30 cellular contexts compared by ENCODE assay signal in genomic region chr6:107320126-107320525, GRCh38.
DNase-seq lines count a peak whose midpoint lies in the region; ATAC-seq and TF ChIP-seq lines count a peak whose summit lies in the region.
"Had no signal": no experiment of that assay in that cellular context is flagged by ENCODE, and none has a peak within 500 bp of the region (broad histone marks: within the 10 kb centered on the region; RNA-seq: fewer than 3 reads in every experiment).

No MANE protein-coding gene starts in this region.

- H3K4me3 Mint-ChIP-seq in MCF 10A (ENCODE audit: unreplicated experiment), result no peak overlapping the region
- H3K4me3 Mint-ChIP-seq in activated CD4-positive, alpha-beta memory T cell treated with anti-CD3 and anti-CD28 coated beads for 36 hours, result no peak overlapping the region
- no peak overlapping the region for H3K4me3 Mint-ChIP-seq in GM23338
- H3K4me3 Mint-ChIP-seq: activated CD4-positive, alpha-beta T cell treated with anti-CD3 and anti-CD28 coated beads, Interleukin-2, amount 10 ng/mL, durations not matched to agents 7 days and 5 days; activated naive CD8-positive, alpha-beta T cell treated with anti-CD3 and anti-CD28 coated beads, Interleukin-2, amount 50 U/mL, for 24 hours; activated T-cell treated with anti-CD3 and anti-CD28 coated beads, Interleukin-2, amount 50 U/mL, for 4 hours; naive B cell; WTC11 had no signal

- H3K36me3 Mint-ChIP-seq in MCF 10A (ENCODE audit: insufficient read depth, unreplicated experiment) (no peaks in the 10 kb centered on the region), GM23338 (ENCODE audit: low read depth) (no peaks in the 10 kb centered on the region)
- no peaks in the 10 kb centered on the region for H3K36me3 Mint-ChIP-seq in activated CD4-positive, alpha-beta memory T cell treated with anti-CD3 and anti-CD28 coated beads for 36 hours
- H3K36me3 Mint-ChIP-seq: naive B cell, WTC11 had no signal

- H3K27ac Mint-ChIP-seq in MCF 10A (ENCODE audit: low read depth, unreplicated experiment), result no peak overlapping the region
- no peak overlapping the region for H3K27ac Mint-ChIP-seq in activated CD4-positive, alpha-beta memory T cell treated with anti-CD3 and anti-CD28 coated beads for 36 hours
- no peak overlapping the region for H3K27ac Mint-ChIP-seq in GM23338
- H3K27ac Mint-ChIP-seq: activated CD4-positive, alpha-beta T cell treated with anti-CD3 and anti-CD28 coated beads, Interleukin-2, amount 10 ng/mL, durations not matched to agents 7 days and 5 days; activated naive CD8-positive, alpha-beta T cell treated with anti-CD3 and anti-CD28 coated beads, Interleukin-2, amount 50 U/mL, for 24 hours; naive B cell; WTC11 had no signal

- H3K4me2 ChIP-seq in mammary epithelial cell (ENCODE audit: insufficient read depth, low read depth, low read length), result no peak overlapping the region
- H3K4me2 ChIP-seq in fibroblast of lung (ENCODE audit: extremely low read depth, insufficient read depth, low read length), result no peak overlapping the region
- no peak overlapping the region for H3K4me2 ChIP-seq in GM23338
- H3K4me2 ChIP-seq: BLaER1 had no signal

- peak; percentile 32 for DNase-seq in mammary epithelial cell
- no peak for DNase-seq in MCF 10A (ENCODE audit: unreplicated experiment)
- DNase-seq in adipocyte (ENCODE audit: low read depth), result peak; percentile 43
- DNase-seq in fibroblast of lung (ENCODE audit: low read depth in 2 of 2), result peak; percentile 16 to 70
- DNase-seq in activated CD4-positive, alpha-beta memory T cell treated with anti-CD3 and anti-CD28 coated beads for 36 hours, result no peak
- DNase-seq in NCI-H1694 (lab: John Stamatoyannopoulos, UW), result no peak
- DNase-seq in omental fat pad (ENCODE audit: low spot score), result no peak
- DNase-seq in GM23338 (ENCODE audit: low spot score), result no peak
- DNase-seq: 8988T; activated CD4-positive, alpha-beta T cell treated with anti-CD3 and anti-CD28 coated beads, Interleukin-2, amount 10 ng/mL, durations not matched to agents 7 days and 5 days; activated naive CD8-positive, alpha-beta T cell treated with anti-CD3 and anti-CD28 coated beads, Interleukin-2, amount 50 U/mL, for 24 hours; activated T-cell treated with anti-CD3 and anti-CD28 coated beads, Interleukin-2, amount 50 U/mL, for 4 hours; brain microvascular endothelial cell; DMS79 treated with DMSO at 0.1 percent for 48 hours; effector memory CD4-positive, alpha-beta T cell; erythroblast; hippocampal formation; naive B cell; NCI-H1092; NCI-H187 treated with DMSO at 0.1 percent for 48 hours; NCI-H2171 treated with DMSO at 0.1 percent for 48 hours; Peyer's patch; psoas muscle; SIG-M5; stimulated activated naive CD4-positive, alpha-beta T cell treated with Interleukin-2 at 50 U/mL for 16 hours; uterus had no signal

- ATAC-seq in omental fat pad (ENCODE audit: low FRiP score) (no peak), GM23338 (no peak)
- ATAC-seq: activated naive CD8-positive, alpha-beta T cell treated with anti-CD3 and anti-CD28 coated beads, Interleukin-2, amount 50 U/mL, for 24 hours; activated T-cell treated with anti-CD3 and anti-CD28 coated beads, Interleukin-2, amount 50 U/mL, for 4 hours; gastroesophageal sphincter; left lobe of liver; psoas muscle; WTC11 had no signal

- H3K27ac ChIP-seq in mammary epithelial cell (ENCODE audit: insufficient read depth, low read depth, low read length), result no peak overlapping the region
- no peak overlapping the region for H3K27ac ChIP-seq in fibroblast of lung (ENCODE audit: insufficient read depth, low read length)
- H3K27ac ChIP-seq in GM23338 (ENCODE audit: low read depth), result no peak overlapping the region
- H3K27ac ChIP-seq: BLaER1, brain microvascular endothelial cell, gastroesophageal sphincter, Peyer's patch, psoas muscle, uterus had no signal

- H3K4me3 ChIP-seq in mammary epithelial cell (replicated peaks in 1 of 3; ENCODE audit: insufficient read depth in 1 of 3, low read depth in 2 of 3, low read length in 3 of 3), result no peak overlapping the region
- H3K4me3 ChIP-seq in adipocyte (ENCODE audit: low read length), result no peak overlapping the region
- no peak overlapping the region for H3K4me3 ChIP-seq in fibroblast of lung (replicated peaks in 1 of 4; ENCODE audit: control extremely low read depth in 1 of 4, insufficient read depth in 1 of 4, low read depth in 3 of 4, low read length in 4 of 4)
- H3K4me3 ChIP-seq in GM23338, result no peak overlapping the region
- H3K4me3 ChIP-seq: BLaER1, gastroesophageal sphincter, Peyer's patch, psoas muscle, uterus had no signal

- POLR2A ChIA-PET in MCF 10A (lab: Yijun Ruan, JAX), result interaction anchor here (1.4 kb wide), 1 partner anchor 139 kb away, joined by 3 read pairs; the partner anchor contains the start of gene PDSS2
- POLR2A ChIA-PET in activated CD4-positive, alpha-beta memory T cell treated with anti-CD3 and anti-CD28 coated beads for 36 hours (lab: Charles Lee), result no interaction called here

- WGBS in mammary epithelial cell (ENCODE audit: low coverage, missing lambda C conversion rate), result 67% methylated on average over 3 of the region's 3 CpGs

- H3K4me1 Mint-ChIP-seq in MCF 10A (ENCODE audit: insufficient read depth, unreplicated experiment) (peaks cover 14% of the 10 kb centered on the region), GM23338 (peaks cover 8% of the 10 kb centered on the region)
- H3K4me1 Mint-ChIP-seq in activated CD4-positive, alpha-beta memory T cell treated with anti-CD3 and anti-CD28 coated beads for 36 hours (ENCODE audit: low read depth), result peaks cover 21% of the 10 kb centered on the region

- H3K27me3 Mint-ChIP-seq in MCF 10A (ENCODE audit: insufficient read depth, unreplicated experiment) (no peaks in the 10 kb centered on the region), GM23338 (ENCODE audit: insufficient read depth, low read depth, poor library complexity) (no peaks in the 10 kb centered on the region)
- H3K27me3 Mint-ChIP-seq in activated CD4-positive, alpha-beta memory T cell treated with anti-CD3 and anti-CD28 coated beads for 36 hours, result no peaks in the 10 kb centered on the region
- H3K27me3 Mint-ChIP-seq: activated CD4-positive, alpha-beta T cell treated with anti-CD3 and anti-CD28 coated beads, Interleukin-2, amount 10 ng/mL, durations not matched to agents 7 days and 5 days; activated naive CD8-positive, alpha-beta T cell treated with anti-CD3 and anti-CD28 coated beads, Interleukin-2, amount 50 U/mL, for 24 hours; naive B cell had no signal

- H3K36me3 ChIP-seq in mammary epithelial cell (ENCODE audit: insufficient read depth, low read length), result no peaks in the 10 kb centered on the region
- no peaks in the 10 kb centered on the region for H3K36me3 ChIP-seq in adipocyte (ENCODE audit: control insufficient read depth, insufficient read depth, low read length, severe bottlenecking)
- no peaks in the 10 kb centered on the region for H3K36me3 ChIP-seq in fibroblast of lung (ENCODE audit: control insufficient read depth, insufficient read depth, low read length)
- H3K36me3 ChIP-seq in GM23338 (ENCODE audit: insufficient read depth), result no peaks in the 10 kb centered on the region
- H3K36me3 ChIP-seq: BLaER1, brain microvascular endothelial cell, gastroesophageal sphincter, Peyer's patch, uterus had no signal

- no peaks in the 10 kb centered on the region for H3K79me2 ChIP-seq in mammary epithelial cell (ENCODE audit: insufficient read depth, low read length)
- H3K79me2 ChIP-seq in fibroblast of lung (ENCODE audit: control insufficient read depth, insufficient read depth, low read length), result no peaks in the 10 kb centered on the region
- no peaks in the 10 kb centered on the region for H3K79me2 ChIP-seq in GM23338 (replicated peaks; ENCODE audit: insufficient read depth)

- H3K27me3 ChIP-seq in mammary epithelial cell (ENCODE audit: insufficient read depth, low read length) (no peaks in the 10 kb centered on the region), adipocyte (replicated peaks; ENCODE audit: control insufficient read depth, insufficient read depth, low read length) (no peaks in the 10 kb centered on the region), fibroblast of lung (ENCODE audit: control insufficient read depth, insufficient read depth, low read length) (no peaks in the 10 kb centered on the region), GM23338 (ENCODE audit: insufficient read depth) (no peaks in the 10 kb centered on the region)
- H3K27me3 ChIP-seq: BLaER1, brain microvascular endothelial cell, gastroesophageal sphincter, Peyer's patch, uterus had no signal

- CTCF ChIA-PET in mammary epithelial cell (lab: Charles Lee; ENCODE audit: low non-redundant PET) (interaction anchor here (0.5 kb wide), 2 partner anchors 134 to 742 kb away, joined by 3 to 4 read pairs; no protein-coding TSS in a partner anchor), MCF 10A (lab: Yijun Ruan, JAX) (interaction anchor here (0.6 to 2.9 kb wide), 10 partner anchors 13 to 730 kb away, joined by 3 to 19 read pairs (median 4); no protein-coding TSS in a partner anchor)
- CTCF ChIA-PET in activated CD4-positive, alpha-beta memory T cell treated with anti-CD3 and anti-CD28 coated beads for 36 hours (lab: Charles Lee), result no interaction called here

- no peaks in the 10 kb centered on the region for H3K9me2 ChIP-seq in GM23338 (ENCODE audit: insufficient read depth)

- dilution Hi-C loops in mammary epithelial cell (cut with HindIII; ENCODE audit: low sequenced_read_pairs), result no loop called here

- H4K20me1 ChIP-seq in mammary epithelial cell (ENCODE audit: insufficient read depth, low read length) (no peaks in the 10 kb centered on the region), fibroblast of lung (ENCODE audit: control insufficient read depth, extremely low read depth, insufficient read depth, low read length) (no peaks in the 10 kb centered on the region), GM23338 (replicated peaks; ENCODE audit: insufficient read depth) (no peaks in the 10 kb centered on the region)
- H4K20me1 ChIP-seq: BLaER1 had no signal

- in situ Hi-C loops in mammary epithelial cell (cut with MboI; ENCODE audit: low sequenced_read_pairs in 2 of 2), result no loop called here

- BruUV-seq in mammary epithelial cell (replicated peaks; lab: Mats Ljungman, UMichigan) (no TSS peak), MCF 10A (replicated peaks; lab: Mats Ljungman, UMichigan) (no TSS peak)

- intact Hi-C loops in mammary epithelial cell (cut with micrococcal nuclease) (no loop called here), MCF 10A (cut with micrococcal nuclease) (no loop called here)
- intact Hi-C loops in activated CD4-positive, alpha-beta memory T cell treated with anti-CD3 and anti-CD28 coated beads for 36 hours (cut with micrococcal nuclease), result loop anchor here (5.0 kb wide), 1 partner anchor 137 kb away; the partner anchor contains the start of gene PDSS2

- H3K4me1 ChIP-seq in mammary epithelial cell (ENCODE audit: insufficient read depth, low read length), result peaks cover 5% of the 10 kb centered on the region
- H3K4me1 ChIP-seq in adipocyte (ENCODE audit: control insufficient read depth, insufficient read depth, low read length), result peaks cover 24% of the 10 kb centered on the region
- peaks cover 7% of the 10 kb centered on the region for H3K4me1 ChIP-seq in fibroblast of lung (ENCODE audit: control insufficient read depth, extremely low read depth, insufficient read depth, low read length)
- peaks cover 4% of the 10 kb centered on the region; the same call in 1 of the 2 replicates for H3K4me1 ChIP-seq in GM23338 (ENCODE audit: insufficient read depth)
- H3K4me1 ChIP-seq: BLaER1, Peyer's patch, psoas muscle, uterus had no signal

- H2AFZ ChIP-seq in mammary epithelial cell (ENCODE audit: low read depth, low read length) (no peak overlapping the region), fibroblast of lung (ENCODE audit: low read length) (no peak overlapping the region), GM23338 (no peak overlapping the region)

- no peaks in the 10 kb centered on the region for H3F3A ChIP-seq in GM23338 (replicated peaks; ENCODE audit: low read depth)

- H3K9me3 Mint-ChIP-seq in MCF 10A (ENCODE audit: unreplicated experiment) (no peaks in the 10 kb centered on the region), GM23338 (no peaks in the 10 kb centered on the region)
- H3K9me3 Mint-ChIP-seq in activated CD4-positive, alpha-beta memory T cell treated with anti-CD3 and anti-CD28 coated beads for 36 hours, result no peaks in the 10 kb centered on the region
- H3K9me3 Mint-ChIP-seq: activated CD4-positive, alpha-beta T cell treated with anti-CD3 and anti-CD28 coated beads, Interleukin-2, amount 10 ng/mL, durations not matched to agents 7 days and 5 days; activated naive CD8-positive, alpha-beta T cell treated with anti-CD3 and anti-CD28 coated beads, Interleukin-2, amount 50 U/mL, for 24 hours; activated T-cell treated with anti-CD3 and anti-CD28 coated beads, Interleukin-2, amount 50 U/mL, for 4 hours; naive B cell; WTC11 had no signal

- no peaks in the 10 kb centered on the region for H3K9me3 ChIP-seq in mammary epithelial cell (replicated peaks; ENCODE audit: insufficient read depth, low read length)
- no peaks in the 10 kb centered on the region for H3K9me3 ChIP-seq in adipocyte (ENCODE audit: control insufficient read depth, low read length)
- H3K9me3 ChIP-seq in fibroblast of lung (ENCODE audit: control insufficient read depth, insufficient read depth, low read depth, low read length), result no peaks in the 10 kb centered on the region
- H3K9me3 ChIP-seq: BLaER1, gastroesophageal sphincter, Peyer's patch, psoas muscle, uterus had no signal

- TF ChIP-seq CTCF in mammary epithelial cell (conservative IDR thresholded peaks at IDR 0.05 in 1 of 2, IDR thresholded peaks at IDR 0.05 in 1 of 2; ENCODE audit: extremely low read depth in 1 of 2, insufficient read depth in 1 of 2, low read depth in 1 of 2, low read length in 2 of 2) (no peak), MCF 10A (IDR thresholded peaks at IDR 0.05; ENCODE audit: unreplicated experiment) (no peak), fibroblast of lung (conservative IDR thresholded peaks at IDR 0.05 in 1 of 2, IDR thresholded peaks at IDR 0.05 in 1 of 2; ENCODE audit: low read depth in 1 of 2, low read length in 2 of 2) (no peak), omental fat pad (IDR thresholded peaks at IDR 0.05) (no peak), GM23338 (conservative IDR thresholded peaks at IDR 0.05; ENCODE audit: low read depth in 2 of 2) (no peak)

- H3K9ac ChIP-seq in mammary epithelial cell (ENCODE audit: insufficient read depth, low read length) (no peak overlapping the region), adipocyte (ENCODE audit: low read length) (no peak overlapping the region), fibroblast of lung (ENCODE audit: insufficient read depth, low read length) (no peak overlapping the region)
- H3K9ac ChIP-seq: BLaER1 had no signal

Comparison
In these comparisons a context has a peak if more than half of its experiments do, and no peak if none do; other contexts are left out.
1. DNase-seq: peak in mammary epithelial cell (single experiment), adipocyte (single experiment) and fibroblast of lung (2 of 2); none in MCF 10A (single experiment), activated CD4-positive, alpha-beta memory T cell treated with anti-CD3 and anti-CD28 coated beads for 36 hours (single experiment), NCI-H1694 (single experiment), omental fat pad (single experiment) and GM23338 (single experiment).